13 cellular contexts compared by ENCODE assay signal in the genomic region with DNA sequence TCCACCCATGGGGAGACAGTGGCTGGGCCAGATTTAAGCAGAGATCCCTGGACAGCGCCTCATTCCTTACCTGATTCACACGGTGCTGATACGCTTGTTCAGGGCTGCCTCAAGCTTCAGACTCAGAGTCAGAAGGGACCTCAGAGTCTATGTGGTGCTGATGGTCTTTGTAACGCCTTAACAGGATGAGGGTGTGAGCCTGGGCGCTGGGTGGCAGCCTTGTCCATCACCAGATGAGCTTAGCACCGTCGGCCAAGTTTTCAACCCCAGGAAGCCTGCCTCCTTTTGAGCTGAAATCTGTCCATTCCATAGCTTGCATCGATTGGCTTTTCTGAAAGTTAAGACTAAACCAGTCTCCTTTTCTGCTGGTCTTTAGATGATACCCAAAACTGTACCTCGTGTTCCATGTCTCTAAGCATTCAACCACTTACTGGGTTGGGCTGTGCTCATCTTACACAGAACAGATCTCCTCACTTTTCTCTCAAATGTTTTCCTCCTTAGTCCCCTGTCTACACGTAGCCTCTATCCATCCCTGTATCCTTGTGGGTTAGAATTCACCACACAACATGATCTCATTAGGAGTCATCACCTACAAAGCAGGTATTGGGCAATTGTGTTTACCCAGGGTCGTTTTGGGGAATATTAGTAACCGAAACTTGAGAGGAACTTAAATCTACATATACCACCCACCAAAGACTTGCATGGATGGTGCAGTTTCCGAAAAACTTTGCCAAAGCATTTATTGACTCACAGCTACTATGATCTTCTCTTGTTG.
DNase-seq lines count a peak whose midpoint lies in the region; ATAC-seq, FAIRE-seq and TF ChIP-seq lines count a peak whose summit lies in the region.
"Had no signal": no experiment of that assay in that cellular context is flagged by ENCODE, and none has a peak within 500 bp of the region (broad histone marks: within the 10 kb centered on the region; RNA-seq: fewer than 3 reads in every experiment).

No MANE protein-coding gene starts in this region.

- H3K9me3 ChIP-seq in astrocyte (ENCODE audit: insufficient read depth, low read depth, low read length), result no peaks in the 10 kb centered on the region
- H3K9me3 ChIP-seq: esophagus muscularis mucosa, stomach had no signal

- H3K27me3 ChIP-seq in astrocyte (ENCODE audit: insufficient read depth, low read length), result no peaks in the 10 kb centered on the region
- H3K27me3 ChIP-seq: esophagus muscularis mucosa, stomach had no signal

- H3K4me3 Mint-ChIP-seq in astrocyte (ENCODE audit: unreplicated experiment), result no peak overlapping the region
- H3K4me3 Mint-ChIP-seq in stimulated activated naive CD8-positive, alpha-beta T cell treated with anti-CD3 and anti-CD28 coated beads, Interleukin-15, amount 100 ng/mL, for 72 hours, result no peak overlapping the region
- H3K4me3 Mint-ChIP-seq: CD4-positive, CD25-positive, alpha-beta regulatory T cell had no signal

- no peak overlapping the region for H3K4me2 ChIP-seq in astrocyte (ENCODE audit: low read length)

- H3K27ac Mint-ChIP-seq in astrocyte (ENCODE audit: unreplicated experiment), result no peak overlapping the region
- no peak overlapping the region for H3K27ac Mint-ChIP-seq in stimulated activated naive CD8-positive, alpha-beta T cell treated with anti-CD3 and anti-CD28 coated beads, Interleukin-15, amount 100 ng/mL, for 72 hours
- H3K27ac Mint-ChIP-seq: CD4-positive, CD25-positive, alpha-beta regulatory T cell had no signal

- no peaks in the 10 kb centered on the region for H3K36me3 Mint-ChIP-seq in astrocyte (ENCODE audit: low read depth, unreplicated experiment)
- H3K36me3 Mint-ChIP-seq: CD4-positive, CD25-positive, alpha-beta regulatory T cell had no signal

- H3K9me3 Mint-ChIP-seq in astrocyte (ENCODE audit: unreplicated experiment), result peaks cover 2% of the 10 kb centered on the region
- peaks cover 0 to 6% of the 10 kb centered on the region in 2 donors for H3K9me3 Mint-ChIP-seq in stimulated activated naive CD8-positive, alpha-beta T cell treated with anti-CD3 and anti-CD28 coated beads, Interleukin-15, amount 100 ng/mL, for 72 hours

- DNase-seq in AG10803 (ENCODE audit: low read depth), result peak; percentile 31
- DNase-seq in HuH-7 (ENCODE audit: low spot score), result peak; percentile 13
- peak; percentile 20 for DNase-seq in astrocyte (ENCODE audit: low read depth)
- DNase-seq in iris pigment epithelial cell (ENCODE audit: low read depth), result peak; percentile 10
- no peak for DNase-seq in NCI-H774 (lab: John Stamatoyannopoulos, UW)
- no peak for DNase-seq in stimulated activated naive CD8-positive, alpha-beta T cell treated with anti-CD3 and anti-CD28 coated beads, Interleukin-15, amount 100 ng/mL, for 72 hours
- no peak for DNase-seq in NCI-H1048 (lab: John Stamatoyannopoulos, UW)
- DNase-seq: activated CD4-positive, alpha-beta T cell treated with anti-CD3 and anti-CD28 coated beads, Interleukin-2, amount 50 U/mL, for 4 hours; CD4-positive, CD25-positive, alpha-beta regulatory T cell; stomach had no signal

- FAIRE-seq in astrocyte (lab: Jason Lieb, UNC), result no peak

- no peaks in the 10 kb centered on the region for H3K79me2 ChIP-seq in astrocyte (ENCODE audit: insufficient read depth, low read length)

- H3K4me1 Mint-ChIP-seq in astrocyte (ENCODE audit: low read depth, unreplicated experiment), result no peaks in the 10 kb centered on the region
- H3K4me1 Mint-ChIP-seq in stimulated activated naive CD8-positive, alpha-beta T cell treated with anti-CD3 and anti-CD28 coated beads, Interleukin-15, amount 100 ng/mL, for 72 hours, result no peaks in the 10 kb centered on the region
- H3K4me1 Mint-ChIP-seq: CD4-positive, CD25-positive, alpha-beta regulatory T cell had no signal

- no peak overlapping the region for H3K4me3 ChIP-seq in AG10803 (ENCODE audit: low read length)
- H3K4me3 ChIP-seq in astrocyte (ENCODE audit: insufficient read depth, low read depth, low read length), result no peak overlapping the region
- H3K4me3 ChIP-seq: esophagus muscularis mucosa, lung, stomach had no signal

- H3K4me1 ChIP-seq in astrocyte (ENCODE audit: insufficient read depth, low read length), result no peaks in the 10 kb centered on the region
- H3K4me1 ChIP-seq: esophagus muscularis mucosa, stomach had no signal

- H2AFZ ChIP-seq in astrocyte (ENCODE audit: low read depth, low read length), result no peak overlapping the region

- no peaks in the 10 kb centered on the region for H3K27me3 Mint-ChIP-seq in astrocyte (ENCODE audit: low read depth, unreplicated experiment)
- no peaks in the 10 kb centered on the region for H3K27me3 Mint-ChIP-seq in stimulated activated naive CD8-positive, alpha-beta T cell treated with anti-CD3 and anti-CD28 coated beads, Interleukin-15, amount 100 ng/mL, for 72 hours
- H3K27me3 Mint-ChIP-seq: CD4-positive, CD25-positive, alpha-beta regulatory T cell had no signal

- H3K36me3 ChIP-seq in astrocyte (ENCODE audit: insufficient read depth, low read length), result no peaks in the 10 kb centered on the region
- H3K36me3 ChIP-seq: esophagus muscularis mucosa, stomach had no signal

- H3K9ac ChIP-seq in astrocyte (ENCODE audit: low read length), result no peak overlapping the region

- TF ChIP-seq CTCF in AG10803 (conservative IDR thresholded peaks at IDR 0.05; ENCODE audit: low read length) (peak; percentile 52), astrocyte (IDR thresholded peaks at IDR 0.05; ENCODE audit: insufficient read depth, low read depth, low read length) (no peak)

- no peak for ATAC-seq in GM19452 (IDR thresholded peaks at IDR 0.05; ENCODE audit: unreplicated experiment)
- ATAC-seq in stimulated activated naive CD8-positive, alpha-beta T cell treated with anti-CD3 and anti-CD28 coated beads, Interleukin-15, amount 100 ng/mL, for 72 hours, result no peak

- H4K20me1 ChIP-seq in astrocyte (ENCODE audit: insufficient read depth, low read length), result peaks cover 7% of the 10 kb centered on the region

- no peak overlapping the region for H3K27ac ChIP-seq in astrocyte (ENCODE audit: low read depth, low read length)
- H3K27ac ChIP-seq: esophagus muscularis mucosa, stomach had no signal

Comparison
In these comparisons a context has a peak if more than half of its experiments do, and no peak if none do; other contexts are left out.
1. DNase-seq: peak in AG10803 (single experiment), HuH-7 (single experiment), astrocyte (single experiment) and iris pigment epithelial cell (single experiment); none in NCI-H774 (single experiment), stimulated activated naive CD8-positive, alpha-beta T cell treated with anti-CD3 and anti-CD28 coated beads, Interleukin-15, amount 100 ng/mL, for 72 hours (0 of 2) and NCI-H1048 (single experiment).